Comparison of ENCODE assay signal across 15 cellular contexts in the genomic region with DNA sequence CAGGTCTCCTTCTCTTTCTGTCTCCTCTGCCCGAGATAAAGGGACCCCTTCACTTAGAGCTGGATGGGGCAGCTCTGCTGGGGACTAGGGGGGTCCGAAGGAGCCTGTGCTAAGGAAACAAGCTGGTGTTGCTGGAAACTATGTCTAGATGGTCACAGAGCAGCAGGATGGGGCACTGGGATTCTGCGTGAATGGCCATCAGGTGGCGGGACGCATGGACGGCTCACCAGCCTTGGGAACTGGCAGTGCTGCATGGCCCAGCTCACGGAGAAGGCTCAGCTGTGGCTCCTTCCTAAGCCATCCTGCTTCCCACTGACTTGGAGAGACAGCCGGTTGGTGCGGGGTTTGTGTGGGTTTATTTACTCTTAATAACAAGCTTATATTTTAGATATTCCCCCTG.
DNase-seq lines count a peak whose midpoint lies in the region; TF ChIP-seq lines count a peak whose summit lies in the region.
"Had no signal": no experiment of that assay in that cellular context is flagged by ENCODE, and none has a peak within 500 bp of the region (broad histone marks: within the 10 kb centered on the region; RNA-seq: fewer than 3 reads in every experiment).

No MANE protein-coding gene starts in this region.

- no peaks in the 10 kb centered on the region for H3K9me3 Mint-ChIP-seq in activated CD4-positive, alpha-beta memory T cell treated with anti-CD3 and anti-CD28 coated beads, Interleukin-2, amount 10 ng/mL, durations not matched to agents 7 days and 5 days
- H3K9me3 Mint-ChIP-seq: CD4-positive, alpha-beta T cell had no signal

- no peaks in the 10 kb centered on the region for H3K36me3 Mint-ChIP-seq in activated CD4-positive, alpha-beta memory T cell treated with anti-CD3 and anti-CD28 coated beads, Interleukin-2, amount 10 ng/mL, durations not matched to agents 7 days and 5 days (ENCODE audit: low read depth)
- H3K36me3 Mint-ChIP-seq: IgD-negative memory B cell had no signal

- DNase-seq in AG20443 (ENCODE audit: low spot score) (peak; percentile 2), ecto neural progenitor cell (ENCODE audit: low spot score) (peak; percentile 8), mucosa of gallbladder (ENCODE audit: low spot score) (peak; percentile 5), COLO668 (lab: John Stamatoyannopoulos, UW; ENCODE audit: unreplicated experiment) (no peak), cardiac septum (ENCODE audit: low spot score) (no peak)
- no peak for DNase-seq in activated CD4-positive, alpha-beta memory T cell treated with anti-CD3 and anti-CD28 coated beads, Interleukin-2, amount 10 ng/mL, durations not matched to agents 7 days and 5 days
- DNase-seq: AML-193; CD4-positive, alpha-beta T cell; DMS79 treated with DMSO at 0.1 percent for 48 hours; GF-D8; HFFc6; KBM-7 had no signal

- no peaks in the 10 kb centered on the region for H3K27me3 Mint-ChIP-seq in activated CD4-positive, alpha-beta memory T cell treated with anti-CD3 and anti-CD28 coated beads, Interleukin-2, amount 10 ng/mL, durations not matched to agents 7 days and 5 days
- H3K27me3 Mint-ChIP-seq: IgD-negative memory B cell had no signal

- H3K27ac Mint-ChIP-seq in activated CD4-positive, alpha-beta memory T cell treated with anti-CD3 and anti-CD28 coated beads, Interleukin-2, amount 10 ng/mL, durations not matched to agents 7 days and 5 days: no peak overlapping the region
- H3K27ac Mint-ChIP-seq: CD4-positive, alpha-beta T cell; GM23338; HFFc6 had no signal

- no peaks in the 10 kb centered on the region for H3K4me1 Mint-ChIP-seq in activated CD4-positive, alpha-beta memory T cell treated with anti-CD3 and anti-CD28 coated beads, Interleukin-2, amount 10 ng/mL, durations not matched to agents 7 days and 5 days
- H3K4me1 Mint-ChIP-seq: GM23338, IgD-negative memory B cell had no signal

- H3K4me3 Mint-ChIP-seq in activated CD4-positive, alpha-beta memory T cell treated with anti-CD3 and anti-CD28 coated beads, Interleukin-2, amount 10 ng/mL, durations not matched to agents 7 days and 5 days: no peak overlapping the region
- H3K4me3 Mint-ChIP-seq: CD4-positive, alpha-beta T cell; GM23338; HFFc6; IgD-negative memory B cell had no signal

- POLR2A ChIA-PET in activated CD4-positive, alpha-beta memory T cell treated with anti-CD3 and anti-CD28 coated beads, Interleukin-2, amount 10 ng/mL, durations not matched to agents 7 days and 5 days (lab: Charles Lee): no interaction called here

- TF ChIP-seq CTCF in GM12873 (IDR thresholded peaks at IDR 0.05; ENCODE audit: insufficient read depth, low read depth, low read length, missing control alignments): peak; percentile 2

- CTCF ChIA-PET in activated CD4-positive, alpha-beta memory T cell treated with anti-CD3 and anti-CD28 coated beads, Interleukin-2, amount 10 ng/mL, durations not matched to agents 7 days and 5 days (lab: Charles Lee): interaction anchor here (0.7 to 1.9 kb wide), 8 partner anchors 9 to 1442 kb away, joined by 3 to 7 read pairs (median 4); no protein-coding TSS in a partner anchor

- intact Hi-C loops in cardiac septum (cut with DNase I): loop anchor here (10.0 kb wide), 1 partner anchor 1441 kb away; no protein-coding TSS in a partner anchor

Comparison
In these comparisons a context has a peak if more than half of its experiments do, and no peak if none do; other contexts are left out.
1. DNase-seq: peak in AG20443 (single experiment), ecto neural progenitor cell (single experiment) and mucosa of gallbladder (single experiment); none in activated CD4-positive, alpha-beta memory T cell treated with anti-CD3 and anti-CD28 coated beads, Interleukin-2, amount 10 ng/mL, durations not matched to agents 7 days and 5 days (single experiment), COLO668 (single experiment) and cardiac septum (single experiment).